11 cellular contexts compared by ENCODE assay signal in genomic region chr11:877565-877964, GRCh38. TPM values are rescaled to one million over a fixed set of nuclear protein-coding genes. Genes with fewer than 3 reads are reported as not detected.
DNase-seq lines count a peak whose midpoint lies in the region; ATAC-seq and TF ChIP-seq lines count a peak whose summit lies in the region.
"Had no signal": no experiment of that assay in that cellular context is flagged by ENCODE, and none has a peak within 500 bp of the region (broad histone marks: within the 10 kb centered on the region; RNA-seq: fewer than 3 reads in every experiment).

No MANE protein-coding gene starts in this region.

- no peak overlapping the region for H3K4me3 Mint-ChIP-seq in T-helper 17 cell

- TF ChIP-seq CTCF in C4-2B (conservative IDR thresholded peaks at IDR 0.05), result no peak

- no peaks in the 10 kb centered on the region for H3K9me3 ChIP-seq in T-helper 17 cell (ENCODE audit: control insufficient read depth, low read length, poor library complexity, severe bottlenecking)
- H3K9me3 ChIP-seq: stomach had no signal

- H3K27ac Mint-ChIP-seq in T-helper 17 cell, result no peak overlapping the region

- DNase-seq in HCEC 1CT (peak; percentile 26), T-helper 17 cell (no peak), iPS-NIHi11 (ENCODE audit: low spot score) (peak; percentile 68), Ammon's horn (ENCODE audit: low spot score) (no peak)
- DNase-seq: DMS 273 treated with DMSO at 0.1 percent for 48 hours, NCI-H1694 treated with DMSO at 0.1 percent for 48 hours, stomach had no signal

- H3K27ac ChIP-seq in C4-2B, result peak overlapping the region; percentile 57
- H3K27ac ChIP-seq: epithelial cell of prostate, stomach had no signal

- H3K4me1 Mint-ChIP-seq in T-helper 17 cell, result no peaks in the 10 kb centered on the region

- peaks cover 9% of the 10 kb centered on the region for H3K36me3 Mint-ChIP-seq in T-helper 17 cell (ENCODE audit: low read depth)

- peak; percentile 51 for ATAC-seq in T-helper 17 cell
- no peak for ATAC-seq in HG03457 (IDR thresholded peaks at IDR 0.05; ENCODE audit: unreplicated experiment)
- no peak for ATAC-seq in GM18520 (IDR thresholded peaks at IDR 0.05; ENCODE audit: unreplicated experiment)

- no peaks in the 10 kb centered on the region for H3K27me3 Mint-ChIP-seq in T-helper 17 cell

RNA-seq across cellular contexts. Expression of gene CHID1, which starts 33.0 kb away (rescaled TPM):
- total RNA-seq in T-helper 17 cell, result 10 to 100 TPM; 23.4 to 28.8 TPM

RNA-seq across cellular contexts. Expression of gene TSPAN4, which starts 34.9 kb away (rescaled TPM):
- total RNA-seq in T-helper 17 cell, result 1 to 10 TPM; 2.1 to 3.0 TPM

RNA-seq across cellular contexts. Expression of gene POLR2L, which starts 35.2 kb away (rescaled TPM):
- total RNA-seq in T-helper 17 cell, result 10 to 100 TPM; 38.5 to 40.5 TPM

RNA-seq across cellular contexts. Expression of gene CD151, which starts 44.8 kb away (rescaled TPM):
- total RNA-seq in T-helper 17 cell, result 10 to 100 TPM; 54.9 to 67.3 TPM

RNA-seq across cellular contexts. Expression of gene AP2A2, which starts 48.1 kb away (rescaled TPM):
- 10 to 100 TPM; 71.1 to 74.0 TPM for total RNA-seq in T-helper 17 cell

Comparison
In these comparisons a context has a peak if more than half of its experiments do, and no peak if none do; other contexts are left out.
1. DNase-seq: peak in HCEC 1CT (single experiment) and iPS-NIHi11 (single experiment); none in T-helper 17 cell (0 of 3) and Ammon's horn (single experiment).